1 cellular context compared by ENCODE assay signal in the genomic region with DNA sequence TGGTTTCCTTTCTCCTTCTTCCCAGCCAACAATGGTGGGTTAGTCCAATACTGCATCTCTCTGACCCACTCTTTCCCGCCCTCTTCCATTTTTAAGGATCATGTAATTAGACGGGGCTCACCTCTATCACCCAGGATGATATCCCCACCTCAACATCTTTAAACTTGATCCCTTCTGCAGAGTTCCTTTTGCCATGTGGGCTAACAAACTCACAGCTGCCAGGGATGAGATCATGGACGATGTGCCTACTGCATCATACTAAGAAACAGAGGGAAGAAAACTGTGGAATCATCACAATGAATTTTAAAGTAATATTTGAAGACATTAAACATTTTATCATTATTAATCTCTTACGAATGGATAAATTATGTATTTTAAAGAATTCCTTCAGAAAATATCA.
TF ChIP-seq lines count a peak whose summit lies in the region.

No MANE protein-coding gene starts in this region.

TF ChIP-seq in IMR-90, 13 proteins besides CTCF, POLR2A, EP300 and RAD21:
- TF ChIP-seq SMC3 (IDR thresholded peaks at IDR 0.05; ENCODE audit: low read depth, low read length) = no peak
- TF ChIP-seq MAFK (IDR thresholded peaks at IDR 0.05; ENCODE audit: low read depth, low read length) = no peak
- no peak for TF ChIP-seq CHD1 (IDR thresholded peaks at IDR 0.05; ENCODE audit: low read depth, low read length)
- TF ChIP-seq FOS (IDR thresholded peaks at IDR 0.05; ENCODE audit: low read depth, low read length) = no peak
- no peak for TF ChIP-seq CEBPB (IDR thresholded peaks at IDR 0.05; ENCODE audit: low read depth, low read length)
- no peak for TF ChIP-seq MXI1 (IDR thresholded peaks at IDR 0.05; ENCODE audit: borderline replicate concordance, low read depth, low read length)
- no peak for TF ChIP-seq MAZ (IDR thresholded peaks at IDR 0.05; ENCODE audit: borderline replicate concordance, low read depth, low read length)
- no peak for TF ChIP-seq NFE2L2 (IDR thresholded peaks at IDR 0.05; ENCODE audit: low read depth, low read length)
- TF ChIP-seq, protein P1, sequence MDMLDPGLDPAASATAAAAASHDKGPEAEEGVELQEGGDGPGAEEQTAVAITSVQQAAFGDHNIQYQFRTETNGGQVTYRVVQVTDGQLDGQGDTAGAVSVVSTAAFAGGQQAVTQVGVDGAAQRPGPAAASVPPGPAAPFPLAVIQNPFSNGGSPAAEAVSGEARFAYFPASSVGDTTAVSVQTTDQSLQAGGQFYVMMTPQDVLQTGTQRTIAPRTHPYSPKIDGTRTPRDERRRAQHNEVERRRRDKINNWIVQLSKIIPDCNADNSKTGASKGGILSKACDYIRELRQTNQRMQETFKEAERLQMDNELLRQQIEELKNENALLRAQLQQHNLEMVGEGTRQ (IDR thresholded peaks at IDR 0.05; ENCODE audit: low read depth, low read length) = no peak
- TF ChIP-seq RCOR1 (IDR thresholded peaks at IDR 0.05; ENCODE audit: insufficient replicate concordance, low read length) = no peak
- no peak for TF ChIP-seq BHLHE40 (IDR thresholded peaks at IDR 0.05; ENCODE audit: low read depth, low read length)
- no peak for TF ChIP-seq RFX5 (IDR thresholded peaks at IDR 0.05; ENCODE audit: low read depth, low read length)
- TF ChIP-seq, protein P2, sequence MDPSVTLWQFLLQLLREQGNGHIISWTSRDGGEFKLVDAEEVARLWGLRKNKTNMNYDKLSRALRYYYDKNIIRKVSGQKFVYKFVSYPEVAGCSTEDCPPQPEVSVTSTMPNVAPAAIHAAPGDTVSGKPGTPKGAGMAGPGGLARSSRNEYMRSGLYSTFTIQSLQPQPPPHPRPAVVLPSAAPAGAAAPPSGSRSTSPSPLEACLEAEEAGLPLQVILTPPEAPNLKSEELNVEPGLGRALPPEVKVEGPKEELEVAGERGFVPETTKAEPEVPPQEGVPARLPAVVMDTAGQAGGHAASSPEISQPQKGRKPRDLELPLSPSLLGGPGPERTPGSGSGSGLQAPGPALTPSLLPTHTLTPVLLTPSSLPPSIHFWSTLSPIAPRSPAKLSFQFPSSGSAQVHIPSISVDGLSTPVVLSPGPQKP (IDR thresholded peaks at IDR 0.05; ENCODE audit: borderline replicate concordance, low read depth, low read length) = no peak
TF ChIP-seq in IMR-90: peak in this region for 0.
